8 cellular contexts compared by ENCODE assay signal in genomic region chr19:13152356-13152853, GRCh38. TPM values are rescaled to one million over a fixed set of nuclear protein-coding genes. Genes with fewer than 3 reads are reported as not detected.
DNase-seq lines count a peak whose midpoint lies in the region; TF ChIP-seq lines count a peak whose summit lies in the region.

No MANE protein-coding gene starts in this region.

- peaks cover 5% of the 10 kb centered on the region for H3K4me1 ChIP-seq in HUES6 (ENCODE audit: control insufficient read depth, insufficient read depth, low read length)
- H3K4me1 ChIP-seq in mesenchymal stem cell (ENCODE audit: control insufficient read depth, insufficient read depth, low read depth, low read length): peaks cover 27% of the 10 kb centered on the region
- H3K4me1 ChIP-seq in vagina: peaks cover 34% of the 10 kb centered on the region

- H2BK12ac ChIP-seq in mesenchymal stem cell (ENCODE audit: low read length in 2 of 2): peak overlapping the region; percentile 49 to 83

- peak overlapping the region; percentile 92 for H2BK15ac ChIP-seq in mesenchymal stem cell (ENCODE audit: low read depth, poor library complexity, severe bottlenecking)

- H3K27me3 ChIP-seq in HUES6 (ENCODE audit: control insufficient read depth, insufficient read depth, low read length) (no peaks in the 10 kb centered on the region), mesenchymal stem cell (ENCODE audit: control insufficient read depth in 1 of 2, insufficient read depth in 1 of 2, low read length in 2 of 2) (no peaks in the 10 kb centered on the region), vagina (no peaks in the 10 kb centered on the region)

- H3K27ac ChIP-seq in HUES6 (ENCODE audit: low read depth, low read length) (peak overlapping the region; percentile 93), caudate nucleus (ENCODE audit: low read depth, low read length) (peak overlapping the region; percentile 97), mesenchymal stem cell (ENCODE audit: low read length, poor library complexity, severe bottlenecking) (peak overlapping the region; percentile 77), vagina (peak overlapping the region; percentile 98)

- peaks cover 12% of the 10 kb centered on the region for H3K79me1 ChIP-seq in mesenchymal stem cell (replicated peaks; ENCODE audit: low read length, poor library complexity, severe bottlenecking)

- H3K9ac ChIP-seq in HUES6 (ENCODE audit: low read length) (peak overlapping the region; percentile 99), mesenchymal stem cell (ENCODE audit: low read length) (peak overlapping the region; percentile 100)

- H4K91ac ChIP-seq in mesenchymal stem cell (ENCODE audit: low read length): peak overlapping the region; percentile 48

- H3K14ac ChIP-seq in mesenchymal stem cell (ENCODE audit: low read length in 2 of 2): peak overlapping the region in 1 of 2 experiments; percentile 80

- TF ChIP-seq CTCF in vagina (IDR thresholded peaks at IDR 0.05): no peak

- H2AFZ ChIP-seq in mesenchymal stem cell (ENCODE audit: low read depth, low read length): no peak overlapping the region

- H3K27me3 Mint-ChIP-seq in T-helper 1 cell treated with Interleukin-12 subunit alpha and Interleukin-12 subunit beta and Interleukin-4 antibody, amounts not matched to agents 30 μg/mL and 1 μg/mL, for 36 hours (ENCODE audit: low read depth): peaks cover 9% of the 10 kb centered on the region

- H3K4me3 ChIP-seq in HUES6 (ENCODE audit: low read depth, low read length) (peak overlapping the region; percentile 79), mesenchymal stem cell (ENCODE audit: insufficient read depth in 1 of 2, low read depth in 1 of 2, low read length in 2 of 2) (peak overlapping the region; percentile 46 to 91), vagina (peak overlapping the region; percentile 82 to 84)

- H3K4me2 ChIP-seq in mesenchymal stem cell (ENCODE audit: low read length, poor library complexity, severe bottlenecking): peak overlapping the region; percentile 71

- WGBS in mesenchymal stem cell: under 1% methylated on average over 16 of the region's 16 CpGs

- H3K9me3 ChIP-seq in HUES6 (ENCODE audit: control insufficient read depth, insufficient read depth, low read depth, low read length) (no peaks in the 10 kb centered on the region), mesenchymal stem cell (ENCODE audit: control insufficient read depth, low read length) (no peaks in the 10 kb centered on the region), vagina (no peaks in the 10 kb centered on the region)

- no peaks in the 10 kb centered on the region for H3K9me3 Mint-ChIP-seq in T-helper 1 cell treated with Interleukin-12 subunit alpha and Interleukin-12 subunit beta and Interleukin-4 antibody, amounts not matched to agents 30 μg/mL and 1 μg/mL, for 36 hours

- H3K23ac ChIP-seq in mesenchymal stem cell (ENCODE audit: low read length in 2 of 2): peak overlapping the region in 1 of 2 experiments; percentile 23

- no peak for TF ChIP-seq POLR2A in vagina (IDR thresholded peaks at IDR 0.05)

- H2BK5ac ChIP-seq in mesenchymal stem cell (ENCODE audit: low read depth, low read length, poor library complexity, severe bottlenecking): peak overlapping the region; percentile 91

- DNase-seq in T-helper 1 cell (no peak), caudate nucleus (lab: John Stamatoyannopoulos, UW) (peak in 1 of 61 donors; percentile 60), mesenchymal stem cell (no peak), vagina (ENCODE audit: extremely low spot score in 2 of 2) (no peak), HCEC 1CT (no peak), OCI-M2 (lab: John Stamatoyannopoulos, UW; ENCODE audit: unreplicated experiment) (no peak)

- H3K36me3 ChIP-seq in HUES6 (ENCODE audit: control insufficient read depth, insufficient read depth, low read length): peaks cover 9% of the 10 kb centered on the region
- H3K36me3 ChIP-seq in mesenchymal stem cell (ENCODE audit: control insufficient read depth in 1 of 2, insufficient read depth in 2 of 2, low read depth in 1 of 2, low read length in 2 of 2): peaks cover 8% of the 10 kb centered on the region in 2 experiments
- H3K36me3 ChIP-seq in vagina: no peaks in the 10 kb centered on the region

- peak overlapping the region; percentile 17 to 94 for H3K18ac ChIP-seq in mesenchymal stem cell (ENCODE audit: low read depth in 1 of 2, low read length in 2 of 2)

- peak overlapping the region; percentile 50 for H2BK120ac ChIP-seq in mesenchymal stem cell (ENCODE audit: low read depth, low read length)

- H2AK5ac ChIP-seq in mesenchymal stem cell (ENCODE audit: low read length, severe bottlenecking): peak overlapping the region; percentile 56

- intact Hi-C loops in vagina (cut with DNase I): loop anchor here (5.0 to 10.0 kb wide), 2 partner anchors 50 to 692 kb away; partner anchors contain the start of gene LYL1

- H3K4ac ChIP-seq in mesenchymal stem cell (ENCODE audit: low read depth in 1 of 2, low read length in 2 of 2): peak overlapping the region; percentile 79 to 94

- peaks cover 25% of the 10 kb centered on the region for H3K36me3 Mint-ChIP-seq in T-helper 1 cell treated with Interleukin-12 subunit alpha and Interleukin-12 subunit beta and Interleukin-4 antibody, amounts not matched to agents 30 μg/mL and 1 μg/mL, for 36 hours (ENCODE audit: low read depth)

- peaks cover 45% of the 10 kb centered on the region for H3K4me1 Mint-ChIP-seq in T-helper 1 cell treated with Interleukin-12 subunit alpha and Interleukin-12 subunit beta and Interleukin-4 antibody, amounts not matched to agents 30 μg/mL and 1 μg/mL, for 36 hours (ENCODE audit: low read depth)

- peak overlapping the region; percentile 100 for H3K27ac Mint-ChIP-seq in T-helper 1 cell treated with Interleukin-12 subunit alpha and Interleukin-12 subunit beta and Interleukin-4 antibody, amounts not matched to agents 30 μg/mL and 1 μg/mL, for 36 hours

- peak overlapping the region; percentile 99 for H3K4me3 Mint-ChIP-seq in T-helper 1 cell treated with Interleukin-12 subunit alpha and Interleukin-12 subunit beta and Interleukin-4 antibody, amounts not matched to agents 30 μg/mL and 1 μg/mL, for 36 hours

- peak overlapping the region; percentile 85 for H4K8ac ChIP-seq in mesenchymal stem cell (ENCODE audit: low read length)

RNA-seq across cellular contexts. Expression of gene IER2, which starts 2.2 kb away (rescaled TPM):
- 135 TPM for polyA plus RNA-seq in mesenchymal stem cell (2013, experiment 1 of 2)
- polyA plus RNA-seq in mesenchymal stem cell (2013, experiment 2 of 2): 129 TPM
- 152 TPM for total RNA-seq in vagina

RNA-seq across cellular contexts. Expression of gene STX10, which starts 2.2 kb away (rescaled TPM):
- polyA plus RNA-seq in mesenchymal stem cell (2013, experiment 1 of 2): 50.2 TPM
- polyA plus RNA-seq in mesenchymal stem cell (2013, experiment 2 of 2): 53.2 TPM
- total RNA-seq in vagina: 71.5 TPM

RNA-seq across cellular contexts. Expression of gene NACC1, which starts 34.3 kb away (rescaled TPM):
- polyA plus RNA-seq in mesenchymal stem cell (2013, experiment 1 of 2): 82.1 TPM
- polyA plus RNA-seq in mesenchymal stem cell (2013, experiment 2 of 2): 85.0 TPM
- 22.6 TPM for total RNA-seq in vagina

RNA-seq across cellular contexts. Expression of gene TRMT1, which starts 35.9 kb away (rescaled TPM):
- polyA plus RNA-seq in mesenchymal stem cell (2013, experiment 1 of 2): 20.0 TPM
- polyA plus RNA-seq in mesenchymal stem cell (2013, experiment 2 of 2): 16.9 TPM
- 28.0 TPM for total RNA-seq in vagina

RNA-seq across cellular contexts. Expression of gene LYL1, which starts 49.7 kb away (rescaled TPM):
- polyA plus RNA-seq in mesenchymal stem cell (2013, experiment 1 of 2): 0.68 TPM
- 0.79 TPM for polyA plus RNA-seq in mesenchymal stem cell (2013, experiment 2 of 2)
- total RNA-seq in vagina: 11.5 TPM
